ENCODE assay signal across 13 cellular contexts in the genomic region with DNA sequence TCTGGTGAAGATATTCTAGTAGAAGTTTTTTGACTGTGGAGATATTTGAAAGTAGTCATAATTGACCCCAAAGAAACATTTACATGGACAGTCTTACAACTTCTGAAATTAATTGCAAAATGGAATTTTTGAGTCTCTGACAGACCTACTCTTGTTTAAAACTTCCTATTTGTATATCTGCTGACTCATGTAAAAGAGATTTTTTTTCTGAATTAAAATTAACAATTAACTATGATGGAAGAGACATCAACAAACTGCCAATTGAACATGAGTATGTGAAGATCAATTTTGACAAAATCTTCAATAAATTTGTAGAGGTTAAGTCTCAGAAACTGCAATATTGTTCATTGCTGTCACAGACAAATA.
DNase-seq lines count a peak whose midpoint lies in the region; ATAC-seq, FAIRE-seq and TF ChIP-seq lines count a peak whose summit lies in the region.
"Had no signal": no experiment of that assay in that cellular context is flagged by ENCODE, and none has a peak within 500 bp of the region (broad histone marks: within the 10 kb centered on the region; RNA-seq: fewer than 3 reads in every experiment).

No MANE protein-coding gene starts in this region.

- peaks cover 13% of the 10 kb centered on the region for H3K4me1 ChIP-seq in IMR-90 (ENCODE audit: control insufficient read depth, insufficient read depth, low read length)
- H3K4me1 ChIP-seq in keratinocyte (ENCODE audit: control insufficient read depth, extremely low read depth, insufficient read depth, low read length) = peaks cover 22% of the 10 kb centered on the region
- H3K4me1 ChIP-seq: gastrocnemius medialis had no signal

- H3K27ac ChIP-seq in CD4-positive, alpha-beta T cell (ENCODE audit: low read depth, low read length) = no peak overlapping the region
- H3K27ac ChIP-seq in IMR-90 (ENCODE audit: insufficient read depth, low read length) (no peak overlapping the region), keratinocyte (ENCODE audit: control insufficient read depth, insufficient read depth, low read length) (peak overlapping the region; percentile 47)
- H3K27ac ChIP-seq: gastrocnemius medialis, sigmoid colon had no signal

- CTCF ChIA-PET in CD4-positive, alpha-beta T cell (lab: Charles Lee) = no interaction called here
- CTCF ChIA-PET in IMR-90 (lab: Yijun Ruan, JAX) = interaction anchor here (0.6 to 1.2 kb wide), 2 partner anchors 201 to 236 kb away, joined by 3 to 4 read pairs; no protein-coding TSS in a partner anchor

- H2AFZ ChIP-seq in IMR-90 (replicated peaks; ENCODE audit: low read length, poor library complexity) = no peak overlapping the region
- no peak overlapping the region for H2AFZ ChIP-seq in keratinocyte (ENCODE audit: control insufficient read depth, low read length)

- TF ChIP-seq CTCF in CD4-positive, alpha-beta T cell (IDR thresholded peaks at IDR 0.05) = no peak
- no peak for TF ChIP-seq CTCF in IMR-90 (conservative IDR thresholded peaks at IDR 0.05; ENCODE audit: low read depth, low read length)
- TF ChIP-seq CTCF in keratinocyte (optimal IDR thresholded peaks at IDR 0.05 in 1 of 3, IDR thresholded peaks at IDR 0.05 in 1 of 3, conservative IDR thresholded peaks at IDR 0.05 in 1 of 3; ENCODE audit: extremely low read depth in 1 of 3, insufficient read depth in 2 of 3, low read length in 3 of 3) = no peak

- H2AK9ac ChIP-seq in IMR-90 (replicated peaks; ENCODE audit: low read depth, low read length, poor library complexity) = no peak overlapping the region

- H3K4me3 ChIP-seq in IMR-90 (ENCODE audit: insufficient read depth, low read depth, low read length) (no peak overlapping the region), keratinocyte (ENCODE audit: control insufficient read depth in 2 of 3, extremely low read depth in 1 of 3, insufficient read depth in 2 of 3, low read depth in 1 of 3, low read length in 3 of 3) (no peak overlapping the region)
- H3K4me3 ChIP-seq: gastrocnemius medialis, sigmoid colon, tibial nerve had no signal

- FAIRE-seq in keratinocyte (lab: Jason Lieb, UNC) = no peak
- FAIRE-seq: kidney had no signal

- H3K9ac ChIP-seq in IMR-90 (ENCODE audit: low read depth, low read length) = no peak overlapping the region
- H3K9ac ChIP-seq in keratinocyte (ENCODE audit: control insufficient read depth, extremely low read depth, insufficient read depth, low read length) = no peak overlapping the region

- no peak overlapping the region for H2AK5ac ChIP-seq in IMR-90 (ENCODE audit: low read depth, low read length)

- no peaks in the 10 kb centered on the region for H3K9me3 Mint-ChIP-seq in CD4-positive, alpha-beta T cell
- no peaks in the 10 kb centered on the region for H3K9me3 Mint-ChIP-seq in activated T-helper 17 cell treated with anti-CD3 and anti-CD28 coated beads, Interleukin-2, amount 50 U/mL, for 72 hours
- H3K9me3 Mint-ChIP-seq: nephron had no signal

- no peak overlapping the region for H2BK15ac ChIP-seq in IMR-90 (ENCODE audit: low read depth, low read length)

- POLR2A ChIA-PET in CD4-positive, alpha-beta T cell (lab: Charles Lee) = interaction anchor here (0.7 kb wide), 1 partner anchor 33 kb away, joined by 3 read pairs; no protein-coding TSS in a partner anchor
- POLR2A ChIA-PET in IMR-90 (lab: Charles Lee; ENCODE audit: unreplicated experiment) = no interaction called here

- H3K4ac ChIP-seq in IMR-90 (ENCODE audit: low read depth, low read length) = no peak overlapping the region

- intact Hi-C loops in CD4-positive, alpha-beta T cell (cut with DNase I, micrococcal nuclease) = no loop called here
- intact Hi-C loops in IMR-90 (cut with micrococcal nuclease) = loop anchor here (5.0 kb wide), 1 partner anchor 121 kb away; no protein-coding TSS in a partner anchor

- H2BK5ac ChIP-seq in IMR-90 (ENCODE audit: low read depth, low read length, poor library complexity, severe bottlenecking) = peak overlapping the region; percentile 87

- ATAC-seq in CD4-positive, alpha-beta T cell (ENCODE audit: poor library complexity) = no peak
- ATAC-seq in IMR-90 (ENCODE audit: low read depth) (no peak), HG02798 (IDR thresholded peaks at IDR 0.05; ENCODE audit: poor library complexity, unreplicated experiment) (no peak)
- no peak for ATAC-seq in activated T-helper 17 cell treated with anti-CD3 and anti-CD28 coated beads, Interleukin-2, amount 50 U/mL, for 72 hours (replicated peaks)
- ATAC-seq: gastrocnemius medialis had no signal

- H3K14ac ChIP-seq in IMR-90 (replicated peaks; ENCODE audit: low read depth, low read length) = no peak overlapping the region

- no peak overlapping the region for H4K91ac ChIP-seq in IMR-90 (ENCODE audit: insufficient read depth, low read depth, low read length)

- no peaks in the 10 kb centered on the region for H3K36me3 Mint-ChIP-seq in CD4-positive, alpha-beta T cell (ENCODE audit: low read depth)
- H3K36me3 Mint-ChIP-seq in activated T-helper 17 cell treated with anti-CD3 and anti-CD28 coated beads, Interleukin-2, amount 50 U/mL, for 72 hours (ENCODE audit: low read depth) = peaks cover 6% of the 10 kb centered on the region

- H3K79me2 ChIP-seq in keratinocyte (ENCODE audit: control insufficient read depth, insufficient read depth, low read length) = no peaks in the 10 kb centered on the region

- H4K20me1 ChIP-seq in IMR-90 (ENCODE audit: insufficient read depth, low read length) = no peaks in the 10 kb centered on the region
- H4K20me1 ChIP-seq in keratinocyte (ENCODE audit: control insufficient read depth, extremely low read depth, insufficient read depth, low read length) = no peaks in the 10 kb centered on the region

- in situ Hi-C loops in IMR-90 (cut with MboI; ENCODE audit: low sequenced_read_pairs) = no loop called here

- H3K27me3 Mint-ChIP-seq in CD4-positive, alpha-beta T cell = no peaks in the 10 kb centered on the region
- no peaks in the 10 kb centered on the region for H3K27me3 Mint-ChIP-seq in activated T-helper 17 cell treated with anti-CD3 and anti-CD28 coated beads, Interleukin-2, amount 50 U/mL, for 72 hours

- TF ChIP-seq POLR2A in IMR-90 (IDR thresholded peaks at IDR 0.05; ENCODE audit: low read depth, low read length) = no peak

- H3K9me1 ChIP-seq in IMR-90 (ENCODE audit: insufficient read depth, low read length) (peaks cover 11% of the 10 kb centered on the region), keratinocyte (ENCODE audit: control insufficient read depth, extremely low read depth, insufficient read depth, low read length) (no peaks in the 10 kb centered on the region)

- peaks cover 56% of the 10 kb centered on the region for H3K4me1 Mint-ChIP-seq in CD4-positive, alpha-beta T cell (ENCODE audit: low read depth)
- H3K4me1 Mint-ChIP-seq in activated T-helper 17 cell treated with anti-CD3 and anti-CD28 coated beads, Interleukin-2, amount 50 U/mL, for 72 hours = peaks cover 49% of the 10 kb centered on the region

- no peak overlapping the region for H4K5ac ChIP-seq in IMR-90 (ENCODE audit: low read depth, low read length)

- H4K8ac ChIP-seq in IMR-90 (ENCODE audit: low read depth in 2 of 2, low read length in 2 of 2) = peak overlapping the region in 1 of 2 experiments; percentile 3; a peak in 2 of 4 replicates

- H3K4me3 Mint-ChIP-seq in CD4-positive, alpha-beta T cell = no peak overlapping the region
- H3K4me3 Mint-ChIP-seq in activated T-helper 17 cell treated with anti-CD3 and anti-CD28 coated beads, Interleukin-2, amount 50 U/mL, for 72 hours = peak overlapping the region; percentile 41
- H3K4me3 Mint-ChIP-seq: nephron had no signal

- H3K27ac Mint-ChIP-seq in CD4-positive, alpha-beta T cell = peak overlapping the region; percentile 24
- H3K27ac Mint-ChIP-seq in activated T-helper 17 cell treated with anti-CD3 and anti-CD28 coated beads, Interleukin-2, amount 50 U/mL, for 72 hours = peak overlapping the region; percentile 57

- no peaks in the 10 kb centered on the region for H3K79me1 ChIP-seq in IMR-90 (ENCODE audit: low read depth in 1 of 2, low read length in 2 of 2)

- no TSS peak for BruUV-seq in IMR-90 (replicated peaks; lab: Mats Ljungman, UMichigan)

- TF ChIP-seq RAD21 in IMR-90 (IDR thresholded peaks at IDR 0.05; ENCODE audit: low read length) = no peak

- H3K36me3 ChIP-seq in IMR-90 (ENCODE audit: control insufficient read depth, insufficient read depth, low read length) = no peaks in the 10 kb centered on the region
- no peaks in the 10 kb centered on the region for H3K36me3 ChIP-seq in keratinocyte (ENCODE audit: control insufficient read depth in 2 of 2, extremely low read depth in 1 of 2, insufficient read depth in 2 of 2, low read length in 2 of 2)
- H3K36me3 ChIP-seq: gastrocnemius medialis, sigmoid colon, tibial nerve had no signal

- DNase-seq in CD4-positive, alpha-beta T cell = no peak
- no peak for DNase-seq in IMR-90
- no peak for DNase-seq in keratinocyte (ENCODE audit: low read depth, low spot score)
- DNase-seq in COR-L47 (lab: John Stamatoyannopoulos, UW) = no peak
- no peak for DNase-seq in NCI-H526 (lab: John Stamatoyannopoulos, UW)
- DNase-seq in NCI-H187 treated with DMSO at 0.1 percent for 48 hours (lab: John Stamatoyannopoulos, UW) = no peak
- DNase-seq: gastrocnemius medialis, kidney, sigmoid colon had no signal

- H3K23ac ChIP-seq in IMR-90 (ENCODE audit: low read depth, low read length) = no peak overlapping the region

- no peak overlapping the region for H3K56ac ChIP-seq in IMR-90 (ENCODE audit: extremely low read depth, insufficient read depth, low read length)

- H3K4me2 ChIP-seq in IMR-90 (ENCODE audit: low read depth, low read length) (no peak overlapping the region), keratinocyte (ENCODE audit: control insufficient read depth, extremely low read depth, insufficient read depth, low read depth, low read length) (peak overlapping the region; percentile 64)

- H3K18ac ChIP-seq in IMR-90 (ENCODE audit: low read depth, low read length) = peak overlapping the region; percentile 95; the same call in 1 of the 2 replicates

- dilution Hi-C loops in IMR-90 (cut with HindIII; ENCODE audit: low sequenced_read_pairs, unreplicated experiment) = no loop called here
- dilution Hi-C loops in keratinocyte (cut with MboI; ENCODE audit: extremely low pct_ligation_motif_present, low sequenced_read_pairs) = no loop called here

- H3K9me3 ChIP-seq in CD4-positive, alpha-beta T cell (ENCODE audit: control insufficient read depth, low read length) = no peaks in the 10 kb centered on the region
- H3K9me3 ChIP-seq in IMR-90 (ENCODE audit: control insufficient read depth, insufficient read depth, low read length) = no peaks in the 10 kb centered on the region
- no peaks in the 10 kb centered on the region for H3K9me3 ChIP-seq in keratinocyte (ENCODE audit: control insufficient read depth, low read depth, low read length)
- H3K9me3 ChIP-seq: gastrocnemius medialis, sigmoid colon, tibial nerve had no signal

- no peaks in the 10 kb centered on the region for H3K27me3 ChIP-seq in CD4-positive, alpha-beta T cell (ENCODE audit: control insufficient read depth, insufficient read depth, low read length)
- H3K27me3 ChIP-seq in IMR-90 (ENCODE audit: control insufficient read depth, insufficient read depth, low read length) (no peaks in the 10 kb centered on the region), keratinocyte (ENCODE audit: control insufficient read depth, extremely low read depth, insufficient read depth, low read length) (no peaks in the 10 kb centered on the region)
- H3K27me3 ChIP-seq: gastrocnemius medialis, sigmoid colon, tibial nerve had no signal

- no peak overlapping the region for H2BK20ac ChIP-seq in IMR-90 (ENCODE audit: low read depth, low read length)

- H2BK120ac ChIP-seq in IMR-90 (ENCODE audit: low read depth, low read length) = 0 out of 2 replicates have a peak overlapping the region, but pooled peaks have one; percentile 38
